Comparison of ENCODE assay signal across 1 cellular context in the genomic region with DNA sequence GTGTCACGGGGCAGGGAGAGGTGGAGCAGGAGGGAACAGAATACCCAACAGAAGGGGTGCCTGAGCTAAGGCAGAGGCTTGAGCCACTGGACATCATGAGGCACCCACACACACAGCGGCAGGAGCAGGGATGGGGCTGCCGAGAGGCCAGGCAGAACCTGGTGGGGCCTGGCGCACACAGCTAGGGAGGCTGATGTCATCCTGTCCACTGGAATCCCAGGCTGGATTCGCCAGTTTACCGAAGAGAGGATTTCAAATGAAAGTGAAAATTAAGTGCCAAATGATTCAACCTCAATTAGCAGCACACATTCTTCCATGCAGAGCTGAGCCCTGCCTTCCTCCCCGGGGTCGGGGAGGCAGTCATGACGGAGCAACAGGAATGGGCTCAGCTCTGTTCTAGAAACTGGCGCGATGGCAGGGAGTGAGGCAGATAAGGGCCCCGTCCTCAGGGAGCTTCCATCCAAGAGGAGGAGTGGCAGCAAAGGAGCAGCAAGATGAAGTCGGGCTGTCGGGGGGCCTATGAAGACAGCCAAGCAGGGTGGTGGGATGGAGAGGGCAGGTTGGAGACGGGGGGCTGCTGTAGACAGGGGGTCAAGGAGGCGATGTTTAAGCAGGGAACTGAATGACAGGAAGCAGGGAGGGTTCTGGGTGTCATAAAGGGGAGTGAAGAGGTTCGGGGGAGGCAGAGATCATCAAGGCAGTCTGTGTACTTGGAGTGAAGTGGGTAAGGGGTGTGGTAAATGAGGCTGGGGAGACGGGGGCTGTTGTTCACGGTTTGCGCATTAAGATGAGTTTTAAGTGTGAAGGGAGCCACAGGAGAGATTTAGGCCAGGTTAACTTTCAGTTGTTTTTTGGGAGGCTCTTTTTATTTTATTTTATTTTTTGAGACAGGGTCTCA.
TF ChIP-seq lines count a peak whose summit lies in the region.

No MANE protein-coding gene starts in this region.

TF ChIP-seq in K562, 482 proteins besides CTCF, POLR2A, EP300 and RAD21:
- TF ChIP-seq BRD9 (IDR thresholded peaks at IDR 0.05; ENCODE audit: low read depth, partially characterized antibody): no peak
- peak; percentile 35; the same call in 1 of the 2 replicates for TF ChIP-seq ZNF316 (IDR thresholded peaks at IDR 0.05)
